In the genomic region with DNA sequence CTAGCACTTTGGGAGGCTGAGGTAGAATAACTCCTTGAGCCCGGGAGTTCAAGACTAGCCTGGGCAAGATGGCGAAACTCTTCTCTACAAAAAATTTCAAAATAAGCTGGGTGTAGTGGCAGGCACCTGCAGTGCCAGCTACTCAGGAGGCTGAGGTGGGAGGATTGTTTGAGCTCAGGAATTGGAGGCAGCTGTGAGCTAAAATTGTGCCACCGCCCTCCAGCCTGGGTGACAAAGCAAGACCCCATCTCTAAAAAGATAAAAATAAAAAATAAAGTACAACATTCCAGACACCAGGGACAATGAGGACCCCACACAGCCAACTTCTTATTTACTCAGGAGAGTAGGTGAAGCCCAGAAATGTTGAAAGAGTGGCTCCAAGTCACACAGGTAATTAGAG, we compare ENCODE assay signal across 17 cellular contexts. TPM values are rescaled to one million over a fixed set of nuclear protein-coding genes. Genes with fewer than 3 reads are reported as not detected.
"Had no signal": no experiment of that assay in that cellular context is flagged by ENCODE, and none has a peak within 500 bp of the region (broad histone marks: within the 10 kb centered on the region; RNA-seq: fewer than 3 reads in every experiment).

No MANE protein-coding gene starts in this region.

- ATAC-seq: activated CD4-positive, CD25-positive, alpha-beta regulatory T cell treated with anti-CD3 and anti-CD28 coated beads, Interleukin-2, amount 50 U/mL, for 24 hours; activated CD8-positive, alpha-beta T cell treated with anti-CD3 and anti-CD28 coated beads, Interleukin-2, amount 10 ng/mL, durations not matched to agents 7 days and 5 days; activated naive CD8-positive, alpha-beta T cell treated with anti-CD3 and anti-CD28 coated beads, Interleukin-2, amount 50 U/mL, for 24 hours; left ventricle myocardium superior; natural killer cell treated with Interleukin-12 subunit alpha and Interleukin-12 subunit beta and Interleukin-15 and Interleukin-18, amount 100 ng/mL, for 72 hours; stimulated activated naive CD8-positive, alpha-beta T cell treated with anti-CD3 and anti-CD28 coated beads, Interleukin-15, Interleukin-2, amounts not matched to agents 100 U/mL and 50 U/mL, for 24 hours had no signal

- H3K27ac ChIP-seq: esophagus squamous epithelium, neutrophil, suprapubic skin, upper lobe of left lung had no signal

- H3K36me3 ChIP-seq: esophagus squamous epithelium, neutrophil, suprapubic skin, upper lobe of left lung had no signal

- H3K4me3 ChIP-seq: esophagus squamous epithelium, suprapubic skin, upper lobe of left lung had no signal

- DNase-seq: activated CD4-positive, alpha-beta T cell treated with anti-CD3 and anti-CD28 coated beads, Interleukin-2, amount 10 ng/mL, durations not matched to agents 7 days and 5 days; activated CD8-positive, alpha-beta T cell treated with anti-CD3 and anti-CD28 coated beads, Interleukin-2, amount 10 ng/mL, durations not matched to agents 7 days and 5 days; activated naive CD4-positive, alpha-beta T cell treated with anti-CD3 and anti-CD28 coated beads, Interleukin-2, amount 10 ng/mL, durations not matched to agents 7 days and 5 days; activated naive CD8-positive, alpha-beta T cell treated with anti-CD3 and anti-CD28 coated beads, Interleukin-2, amount 50 U/mL, for 24 hours; activated T-cell treated with anti-CD3 and anti-CD28 coated beads, Interleukin-2, amount 50 U/mL, for 24 hours; anterior cingulate cortex; cortex of kidney; effector CD4-positive, alpha-beta T cell; esophagus squamous epithelium; immature natural killer cell; left ventricle myocardium superior; stimulated activated naive CD8-positive, alpha-beta T cell treated with anti-CD3 and anti-CD28 coated beads, Interleukin-15, Interleukin-2, amounts not matched to agents 100 U/mL and 50 U/mL, for 24 hours; upper lobe of left lung had no signal

- H3K9me3 ChIP-seq: esophagus squamous epithelium, neutrophil, suprapubic skin, upper lobe of left lung had no signal

- H3K27me3 ChIP-seq: esophagus squamous epithelium, neutrophil, suprapubic skin, upper lobe of left lung had no signal

RNA-seq across cellular contexts. Expression of a gene that starts 53.0 kb away (rescaled TPM):
- polyA plus RNA-seq: immature natural killer cell had no signal
